In genomic region chr7:158424531-158424930, GRCh38 we compare ENCODE assay signal across 14 cellular contexts.
DNase-seq lines count a peak whose midpoint lies in the region; ATAC-seq and TF ChIP-seq lines count a peak whose summit lies in the region.
"Had no signal": no experiment of that assay in that cellular context is flagged by ENCODE, and none has a peak within 500 bp of the region (broad histone marks: within the 10 kb centered on the region; RNA-seq: fewer than 3 reads in every experiment).

No MANE protein-coding gene starts in this region.

- H2BK15ac ChIP-seq in neuronal stem cell (ENCODE audit: low read length) = no peak overlapping the region

- ATAC-seq in right cardiac atrium (no peak), GM18873 (IDR thresholded peaks at IDR 0.05; ENCODE audit: low FRiP score, unreplicated experiment) (no peak)
- ATAC-seq: GM12878 had no signal

- H3K9me3 Mint-ChIP-seq in endodermal cell = peaks cover 3% of the 10 kb centered on the region
- H3K9me3 Mint-ChIP-seq: CD4-positive, alpha-beta memory T cell had no signal

- H3K4me1 Mint-ChIP-seq in endodermal cell = no peaks in the 10 kb centered on the region
- H3K4me1 Mint-ChIP-seq: CD4-positive, alpha-beta memory T cell had no signal

- H3K27ac ChIP-seq in right cardiac atrium (ENCODE audit: low read length) = no peak overlapping the region
- H3K27ac ChIP-seq in endodermal cell (ENCODE audit: low read depth, low read length) = no peak overlapping the region
- no peak overlapping the region for H3K27ac ChIP-seq in neuronal stem cell (replicated peaks; ENCODE audit: low read length)
- H3K27ac ChIP-seq: C4-2B, GM23248 had no signal

- DNase-seq in cardiac septum (ENCODE audit: low spot score) (peak; percentile 7), right cardiac atrium (no peak), endodermal cell (peak; percentile 43), neuronal stem cell (ENCODE audit: low spot score) (no peak), inferior parietal cortex (ENCODE audit: extremely low spot score) (no peak), NCI-H1048 (lab: John Stamatoyannopoulos, UW) (no peak)
- DNase-seq: 8988T; CD4-positive, alpha-beta memory T cell; DMS79; GM23248; H9 had no signal

- no peaks in the 10 kb centered on the region for H3K79me1 ChIP-seq in neuronal stem cell (ENCODE audit: low read depth, low read length)

- H2AFZ ChIP-seq in neuronal stem cell (ENCODE audit: low read length) = no peak overlapping the region
- H2AFZ ChIP-seq: GM23248 had no signal

- H3K9me3 ChIP-seq in right cardiac atrium (ENCODE audit: control insufficient read depth, low read length) = no peaks in the 10 kb centered on the region
- peaks cover 59% of the 10 kb centered on the region for H3K9me3 ChIP-seq in endodermal cell (ENCODE audit: control insufficient read depth, low read length)
- H3K9me3 ChIP-seq in neuronal stem cell (replicated peaks in 1 of 2; ENCODE audit: control insufficient read depth in 2 of 2, insufficient read depth in 1 of 2, low read depth in 1 of 2, low read length in 2 of 2) = no peaks in the 10 kb centered on the region

- H3K18ac ChIP-seq in neuronal stem cell (ENCODE audit: low read length) = no peak overlapping the region

- no peaks in the 10 kb centered on the region for H3K36me3 Mint-ChIP-seq in endodermal cell (ENCODE audit: low read depth)
- H3K36me3 Mint-ChIP-seq: CD4-positive, alpha-beta memory T cell had no signal

- H3K4ac ChIP-seq in neuronal stem cell (ENCODE audit: low read length) = no peak overlapping the region

- H3K9ac ChIP-seq in endodermal cell (ENCODE audit: extremely low read depth, low read length, poor library complexity, severe bottlenecking) = no peak overlapping the region
- no peak overlapping the region for H3K9ac ChIP-seq in neuronal stem cell (ENCODE audit: low read depth, low read length, poor library complexity)
- H3K9ac ChIP-seq: GM23248 had no signal

- no peak overlapping the region for H4K91ac ChIP-seq in neuronal stem cell (ENCODE audit: low read depth, low read length, poor library complexity)

- no peak overlapping the region for H3K23ac ChIP-seq in neuronal stem cell (ENCODE audit: low read depth, low read length, poor library complexity)

- H3K4me1 ChIP-seq in right cardiac atrium (ENCODE audit: control insufficient read depth, insufficient read depth, low read length) (no peaks in the 10 kb centered on the region), endodermal cell (ENCODE audit: control insufficient read depth, insufficient read depth, low read length) (no peaks in the 10 kb centered on the region), neuronal stem cell (ENCODE audit: control insufficient read depth in 2 of 2, insufficient read depth in 1 of 2, low read depth in 1 of 2, low read length in 2 of 2) (no peaks in the 10 kb centered on the region)

- H3K36me3 ChIP-seq in endodermal cell (ENCODE audit: control insufficient read depth, insufficient read depth, low read length) = no peaks in the 10 kb centered on the region
- no peaks in the 10 kb centered on the region for H3K36me3 ChIP-seq in neuronal stem cell (replicated peaks in 1 of 2; ENCODE audit: control insufficient read depth in 2 of 2, insufficient read depth in 2 of 2, low read length in 2 of 2)

- H3K4me2 ChIP-seq in neuronal stem cell (ENCODE audit: insufficient read depth, low read length, poor library complexity, severe bottlenecking) = no peak overlapping the region

- intact Hi-C loops in cardiac septum (cut with DNase I) = no loop called here
- intact Hi-C loops in right cardiac atrium (cut with DNase I) = no loop called here

- no peak overlapping the region for H2BK5ac ChIP-seq in neuronal stem cell (ENCODE audit: low read length)

- no peak overlapping the region for H3K27ac Mint-ChIP-seq in endodermal cell
- H3K27ac Mint-ChIP-seq: CD4-positive, alpha-beta memory T cell had no signal

- H3K27me3 ChIP-seq in right cardiac atrium (ENCODE audit: control insufficient read depth, insufficient read depth) (no peaks in the 10 kb centered on the region), endodermal cell (ENCODE audit: control insufficient read depth, insufficient read depth, low read length, poor library complexity, severe bottlenecking) (no peaks in the 10 kb centered on the region), neuronal stem cell (ENCODE audit: control insufficient read depth in 3 of 3, insufficient read depth in 3 of 3, low read depth in 1 of 3, low read length in 3 of 3) (no peaks in the 10 kb centered on the region)

- no peak overlapping the region for H3K4me3 ChIP-seq in right cardiac atrium (ENCODE audit: low read length)
- no peak overlapping the region for H3K4me3 ChIP-seq in endodermal cell (ENCODE audit: low read length)
- H3K4me3 ChIP-seq in neuronal stem cell (ENCODE audit: low read length in 2 of 2) = no peak overlapping the region
- H3K4me3 ChIP-seq: GM12878, GM23248 had no signal

- no peak overlapping the region for H2BK120ac ChIP-seq in neuronal stem cell (ENCODE audit: low read depth, low read length)

- H2BK12ac ChIP-seq in neuronal stem cell (ENCODE audit: low read length) = no peak overlapping the region

- H3K14ac ChIP-seq in neuronal stem cell (ENCODE audit: low read length) = no peak overlapping the region

- no peak for TF ChIP-seq CTCF in endodermal cell (conservative IDR thresholded peaks at IDR 0.05)

- H3K4me3 Mint-ChIP-seq in endodermal cell = no peak overlapping the region
- H3K4me3 Mint-ChIP-seq: H9 had no signal

- H2AK5ac ChIP-seq in neuronal stem cell (ENCODE audit: low read depth, low read length) = peak overlapping the region; percentile 56

- WGBS in right cardiac atrium = 89% methylated on average over 19 of the region's 19 CpGs
- 81 to 88% methylated on average over 19 of the region's 19 CpGs for WGBS in endodermal cell (ENCODE audit: insufficient coverage in 1 of 2, insufficient read length in 1 of 2), 2 experiments
- no CpG with 5 or more reads among the region's 19 CpGs for WGBS in neuronal stem cell (ENCODE audit: extremely low coverage in 2 of 2, insufficient read length in 2 of 2, insufficient replicate concordance in 1 of 2), 2 donors

- H4K8ac ChIP-seq in neuronal stem cell (ENCODE audit: low read depth, low read length) = no peak overlapping the region

- H3K27me3 Mint-ChIP-seq in endodermal cell (ENCODE audit: insufficient read depth) = no peaks in the 10 kb centered on the region
- H3K27me3 Mint-ChIP-seq: CD4-positive, alpha-beta memory T cell had no signal

Comparison
In these comparisons a context has a peak if more than half of its experiments do, and no peak if none do; other contexts are left out.
1. DNase-seq: peak in cardiac septum (single experiment) and endodermal cell (single experiment); none in right cardiac atrium (0 of 3), neuronal stem cell (single experiment), inferior parietal cortex (single experiment) and NCI-H1048 (single experiment).